34 cellular contexts compared by ENCODE assay signal in genomic region chr20:37273988-37274387, GRCh38. TPM values are rescaled to one million over a fixed set of nuclear protein-coding genes. Genes with fewer than 3 reads are reported as not detected.
"Had no signal": no experiment of that assay in that cellular context is flagged by ENCODE, and none has a peak within 500 bp of the region (broad histone marks: within the 10 kb centered on the region; RNA-seq: fewer than 3 reads in every experiment).

No MANE protein-coding gene starts in this region.

- H3K9me3 Mint-ChIP-seq: activated CD4-positive, alpha-beta T cell treated with anti-CD3 and anti-CD28 coated beads, Interleukin-2, amount 10 ng/mL, durations not matched to agents 24 days and 14 days; activated CD8-positive, alpha-beta T cell treated with anti-CD3 and anti-CD28 coated beads for 36 hours; activated naive CD4-positive, alpha-beta T cell treated with anti-CD3 and anti-CD28 coated beads, Interleukin-2, amount 50 U/mL, for 24 hours; activated naive CD8-positive, alpha-beta T cell treated with anti-CD3 and anti-CD28 coated beads, Interleukin-2, amount 10 ng/mL, durations not matched to agents 7 days and 5 days; activated T-cell treated with anti-CD3 and anti-CD28 coated beads, Interleukin-2, amount 50 U/mL, for 72 hours; activated T-helper 17 cell treated with anti-CD3 and anti-CD28 coated beads, Interleukin-2, amount 50 U/mL, for 72 hours; central memory CD8-positive, alpha-beta T cell had no signal

- H3K27ac Mint-ChIP-seq: activated CD4-positive, alpha-beta T cell treated with anti-CD3 and anti-CD28 coated beads, Interleukin-2, amount 10 ng/mL, durations not matched to agents 24 days and 14 days; activated CD8-positive, alpha-beta T cell treated with anti-CD3 and anti-CD28 coated beads for 36 hours; activated naive CD4-positive, alpha-beta T cell treated with anti-CD3 and anti-CD28 coated beads, Interleukin-2, amount 50 U/mL, for 24 hours; activated naive CD8-positive, alpha-beta T cell treated with anti-CD3 and anti-CD28 coated beads, Interleukin-2, amount 10 ng/mL, durations not matched to agents 7 days and 5 days; activated T-cell treated with anti-CD3 and anti-CD28 coated beads, Interleukin-2, amount 50 U/mL, for 72 hours; activated T-helper 17 cell treated with anti-CD3 and anti-CD28 coated beads, Interleukin-2, amount 50 U/mL, for 72 hours had no signal

- H3K4me3 ChIP-seq: ascending aorta, cardiac muscle cell had no signal

- H3K27me3 Mint-ChIP-seq: activated CD8-positive, alpha-beta T cell treated with anti-CD3 and anti-CD28 coated beads for 36 hours; activated T-helper 17 cell treated with anti-CD3 and anti-CD28 coated beads, Interleukin-2, amount 50 U/mL, for 72 hours; central memory CD8-positive, alpha-beta T cell had no signal

- H3K36me3 ChIP-seq: ascending aorta, cardiac muscle cell, WERI-Rb-1 had no signal

- H3K27me3 ChIP-seq: ascending aorta, cardiac muscle cell had no signal

- H3K36me3 Mint-ChIP-seq: activated naive CD4-positive, alpha-beta T cell treated with anti-CD3 and anti-CD28 coated beads, Interleukin-2, amount 50 U/mL, for 24 hours; activated naive CD8-positive, alpha-beta T cell treated with anti-CD3 and anti-CD28 coated beads, Interleukin-2, amount 10 ng/mL, durations not matched to agents 7 days and 5 days had no signal

- H3K27ac ChIP-seq: ascending aorta, cardiac muscle cell, WERI-Rb-1 had no signal

- H3K4me3 Mint-ChIP-seq: activated CD4-positive, alpha-beta T cell treated with anti-CD3 and anti-CD28 coated beads, Interleukin-2, amount 10 ng/mL, durations not matched to agents 24 days and 14 days; activated CD8-positive, alpha-beta T cell treated with anti-CD3 and anti-CD28 coated beads for 36 hours; activated naive CD4-positive, alpha-beta T cell treated with anti-CD3 and anti-CD28 coated beads, Interleukin-2, amount 50 U/mL, for 24 hours; activated naive CD8-positive, alpha-beta T cell treated with anti-CD3 and anti-CD28 coated beads, Interleukin-2, amount 10 ng/mL, durations not matched to agents 7 days and 5 days; activated T-cell treated with anti-CD3 and anti-CD28 coated beads, Interleukin-2, amount 50 U/mL, for 72 hours; activated T-helper 17 cell treated with anti-CD3 and anti-CD28 coated beads, Interleukin-2, amount 50 U/mL, for 72 hours; central memory CD8-positive, alpha-beta T cell had no signal

- DNase-seq: activated CD4-positive, alpha-beta T cell treated with anti-CD3 and anti-CD28 coated beads, Interleukin-2, amount 10 ng/mL, durations not matched to agents 24 days and 14 days; activated CD4-positive, alpha-beta T cell treated with anti-CD3 and anti-CD28 coated beads, Interleukin-2, amount 50 U/mL, for 4 hours; activated CD8-positive, alpha-beta T cell treated with anti-CD3 and anti-CD28 coated beads for 36 hours; activated effector memory CD4-positive, alpha-beta T cell treated with anti-CD3 and anti-CD28 coated beads, Interleukin-2, amount 50 U/mL, for 16 hours; activated naive CD4-positive, alpha-beta T cell; activated naive CD8-positive, alpha-beta T cell treated with anti-CD3 and anti-CD28 coated beads, Interleukin-2, amount 10 ng/mL, durations not matched to agents 7 days and 5 days; activated T-cell treated with anti-CD3 and anti-CD28 coated beads, Interleukin-2, amount 50 U/mL, for 1 hour; activated T-cell treated with anti-CD3 and anti-CD28 coated beads, Interleukin-2, amount 50 U/mL, for 72 hours; amygdala; Karpas-422; KBM-7; NCI-H1105 treated with DMSO at 0.1 percent for 48 hours; NCI-H1436; NCI-H1694 treated with DMSO at 0.1 percent for 48 hours; NCI-H2029; NCI-H2171; NCI-H510A; NCI-H526; NCI-H748 treated with DMSO at 0.1 percent for 48 hours; Right ventricle myocardium superior; SW 1271; T-helper 1 cell; T-helper 2 cell; T-helper 9 cell; WERI-Rb-1 had no signal

- ATAC-seq: activated CD8-positive, alpha-beta T cell treated with anti-CD3 and anti-CD28 coated beads for 36 hours; activated T-cell treated with anti-CD3 and anti-CD28 coated beads, Interleukin-2, amount 50 U/mL, for 72 hours; activated T-helper 17 cell treated with anti-CD3 and anti-CD28 coated beads, Interleukin-2, amount 50 U/mL, for 72 hours had no signal

- H3K9me3 ChIP-seq: ascending aorta had no signal

RNA-seq across cellular contexts. Expression of gene GHRH, which starts 12.4 kb away (rescaled TPM):
- total RNA-seq: activated CD4-positive, alpha-beta T cell treated with anti-CD3 and anti-CD28 coated beads, Interleukin-2, amount 10 ng/mL, durations not matched to agents 24 days and 14 days; activated CD8-positive, alpha-beta memory T cell treated with anti-CD3 and anti-CD28 coated beads for 36 hours; activated CD8-positive, alpha-beta T cell treated with anti-CD3 and anti-CD28 coated beads for 36 hours; activated naive CD8-positive, alpha-beta T cell treated with anti-CD3 and anti-CD28 coated beads, Interleukin-2, amount 10 ng/mL, durations not matched to agents 7 days and 5 days; activated T-cell treated with anti-CD3 and anti-CD28 coated beads, Interleukin-2, amount 50 U/mL, for 72 hours; activated T-helper 17 cell treated with anti-CD3 and anti-CD28 coated beads, Interleukin-2, amount 50 U/mL, for 72 hours; ascending aorta; MCF 10A; OCI-LY7 had no signal
- polyA plus RNA-seq: adipose tissue had no signal
